ENCODE assay signal across 8 cellular contexts in genomic region chr19:45641274-45642105, GRCh38. TPM values are rescaled to one million over a fixed set of nuclear protein-coding genes. Genes with fewer than 3 reads are reported as not detected.
DNase-seq lines count a peak whose midpoint lies in the region; ATAC-seq and TF ChIP-seq lines count a peak whose summit lies in the region.

No MANE protein-coding gene starts in this region.

- H3K4me3 Mint-ChIP-seq in activated CD8-positive, alpha-beta T cell treated with anti-CD3 and anti-CD28 coated beads, Interleukin-2, amount 10 ng/mL, durations not matched to agents 7 days and 5 days = peak overlapping the region; percentile 92
- peak overlapping the region; percentile 49 for H3K4me3 Mint-ChIP-seq in endothelial cell (ENCODE audit: unreplicated experiment)

- peaks cover 2% of the 10 kb centered on the region for H3K27me3 Mint-ChIP-seq in activated CD8-positive, alpha-beta T cell treated with anti-CD3 and anti-CD28 coated beads, Interleukin-2, amount 10 ng/mL, durations not matched to agents 7 days and 5 days (ENCODE audit: low read depth)
- H3K27me3 Mint-ChIP-seq in endothelial cell (ENCODE audit: unreplicated experiment) = peaks cover 8% of the 10 kb centered on the region

- TF ChIP-seq CTCF in endothelial cell (IDR thresholded peaks at IDR 0.05; ENCODE audit: unreplicated experiment) = no peak

- POLR2A ChIA-PET in activated CD8-positive, alpha-beta T cell treated with anti-CD3 and anti-CD28 coated beads, Interleukin-2, amount 10 ng/mL, durations not matched to agents 7 days and 5 days (lab: Charles Lee) = interaction anchor here (0.7 to 2.0 kb wide), 13 partner anchors 11 to 163 kb away, joined by 3 to 10 read pairs (median 4); partner anchors contain the start of genes GIPR and QPCTL

- H3K36me3 Mint-ChIP-seq in activated CD8-positive, alpha-beta T cell treated with anti-CD3 and anti-CD28 coated beads, Interleukin-2, amount 10 ng/mL, durations not matched to agents 7 days and 5 days (ENCODE audit: low read depth) = peaks cover 15% of the 10 kb centered on the region
- H3K36me3 Mint-ChIP-seq in endothelial cell (ENCODE audit: low read depth, unreplicated experiment) = peaks cover 5% of the 10 kb centered on the region

- peak overlapping the region; percentile 93 for H2AFZ ChIP-seq in ACC112 (ENCODE audit: low read length, unreplicated experiment)

- ATAC-seq in GM18873 (IDR thresholded peaks at IDR 0.05; ENCODE audit: low FRiP score, unreplicated experiment) (peak; percentile 28), HG03342 (IDR thresholded peaks at IDR 0.05; ENCODE audit: unreplicated experiment) (peak; percentile 43)
- ATAC-seq in activated CD8-positive, alpha-beta T cell treated with anti-CD3 and anti-CD28 coated beads, Interleukin-2, amount 10 ng/mL, durations not matched to agents 7 days and 5 days = peak; percentile 47

- peak overlapping the region; percentile 76 for H3K27ac ChIP-seq in ACC112 (ENCODE audit: low read depth, low read length)

- H3K36me3 ChIP-seq in ACC112 (ENCODE audit: insufficient read depth, low read length) = no peaks in the 10 kb centered on the region

- no peaks in the 10 kb centered on the region for H3K9me3 Mint-ChIP-seq in activated CD8-positive, alpha-beta T cell treated with anti-CD3 and anti-CD28 coated beads, Interleukin-2, amount 10 ng/mL, durations not matched to agents 7 days and 5 days (ENCODE audit: insufficient read depth)
- H3K9me3 Mint-ChIP-seq in endothelial cell (ENCODE audit: unreplicated experiment) = no peaks in the 10 kb centered on the region

- DNase-seq in NCI-H82 treated with DMSO at 0.1 percent for 48 hours (lab: John Stamatoyannopoulos, UW; ENCODE audit: unreplicated experiment) (peak; percentile 21), endothelial cell (ENCODE audit: low spot score) (peak; percentile 59)
- DNase-seq in activated CD8-positive, alpha-beta T cell treated with anti-CD3 and anti-CD28 coated beads, Interleukin-2, amount 10 ng/mL, durations not matched to agents 7 days and 5 days = peak; percentile 95
- peak; percentile 75 to 92 for DNase-seq in stimulated activated CD8-positive, alpha-beta memory T cell treated with anti-CD3 and anti-CD28 coated beads, Interleukin-7, amount 100 ng/mL, for 48 hours (ENCODE audit: extremely low read depth in 1 of 2, low read depth in 1 of 2)

- peaks cover 7% of the 10 kb centered on the region for H3K4me1 ChIP-seq in ACC112 (ENCODE audit: control insufficient read depth, insufficient read depth, low read length, unreplicated experiment)
- H3K4me1 ChIP-seq in mononuclear cell (ENCODE audit: insufficient read depth, low read length) = peaks cover 63% of the 10 kb centered on the region

- H3K4me1 Mint-ChIP-seq in activated CD8-positive, alpha-beta T cell treated with anti-CD3 and anti-CD28 coated beads, Interleukin-2, amount 10 ng/mL, durations not matched to agents 7 days and 5 days (ENCODE audit: low read depth) = peaks cover 68% of the 10 kb centered on the region
- H3K4me1 Mint-ChIP-seq in endothelial cell (ENCODE audit: unreplicated experiment) = peaks cover 24% of the 10 kb centered on the region

- H3K27me3 ChIP-seq in ACC112 (ENCODE audit: insufficient read depth, low read length) = no peaks in the 10 kb centered on the region
- peaks cover 17% of the 10 kb centered on the region for H3K27me3 ChIP-seq in mononuclear cell (ENCODE audit: insufficient read depth, low read length)

- peak overlapping the region; percentile 99 for H3K27ac Mint-ChIP-seq in activated CD8-positive, alpha-beta T cell treated with anti-CD3 and anti-CD28 coated beads, Interleukin-2, amount 10 ng/mL, durations not matched to agents 7 days and 5 days
- H3K27ac Mint-ChIP-seq in endothelial cell (ENCODE audit: unreplicated experiment) = no peak overlapping the region

- CTCF ChIA-PET in activated CD8-positive, alpha-beta T cell treated with anti-CD3 and anti-CD28 coated beads, Interleukin-2, amount 10 ng/mL, durations not matched to agents 7 days and 5 days (lab: Charles Lee) = interaction anchor here (0.6 to 7.2 kb wide), 44 partner anchors 7 to 237 kb away, joined by 3 to 47 read pairs (median 5); partner anchors contain the start of genes ERCC1, GIPR, GPR4 and OPA3

- H3K9me3 ChIP-seq in mononuclear cell (ENCODE audit: low read depth, low read length) = no peaks in the 10 kb centered on the region

- H3K4me3 ChIP-seq in ACC112 (ENCODE audit: low read depth, low read length) (peak overlapping the region; percentile 84), mononuclear cell (ENCODE audit: low read length) (peak overlapping the region; percentile 35)

- no peaks in the 10 kb centered on the region for H3K79me2 ChIP-seq in ACC112 (ENCODE audit: control insufficient read depth, insufficient read depth, low read length, unreplicated experiment)

RNA-seq across cellular contexts. Expression of gene EML2, which starts 2.3 kb away (rescaled TPM):
- total RNA-seq in activated CD8-positive, alpha-beta T cell treated with anti-CD3 and anti-CD28 coated beads, Interleukin-2, amount 10 ng/mL, durations not matched to agents 7 days and 5 days = 10 to 100 TPM; 93.6 to 97.6 TPM
- total RNA-seq in endothelial cell (ENCODE audit: unreplicated experiment) (20.3 TPM), mononuclear cell (13.9 TPM)

RNA-seq across cellular contexts. Expression of gene GIPR, which starts 26.5 kb away (rescaled TPM):
- total RNA-seq in activated CD8-positive, alpha-beta T cell treated with anti-CD3 and anti-CD28 coated beads, Interleukin-2, amount 10 ng/mL, durations not matched to agents 7 days and 5 days = 1 to 10 TPM; 7.0 to 9.2 TPM
- total RNA-seq in endothelial cell (ENCODE audit: unreplicated experiment) = 1.6 TPM
- total RNA-seq in mononuclear cell = 1.2 TPM

RNA-seq across cellular contexts. Expression of gene GPR4, which starts 39.5 kb away (rescaled TPM):
- not detected for total RNA-seq in activated CD8-positive, alpha-beta T cell treated with anti-CD3 and anti-CD28 coated beads, Interleukin-2, amount 10 ng/mL, durations not matched to agents 7 days and 5 days
- total RNA-seq in endothelial cell (ENCODE audit: unreplicated experiment) = 13.5 TPM
- not detected for total RNA-seq in mononuclear cell

RNA-seq across cellular contexts. Expression of gene SNRPD2, which starts 50.3 kb away (rescaled TPM):
- 100 to 1,000 TPM; 634 to 652 TPM for total RNA-seq in activated CD8-positive, alpha-beta T cell treated with anti-CD3 and anti-CD28 coated beads, Interleukin-2, amount 10 ng/mL, durations not matched to agents 7 days and 5 days
- total RNA-seq in endothelial cell (ENCODE audit: unreplicated experiment) (479 TPM), mononuclear cell (158 TPM)

RNA-seq across cellular contexts. Expression of gene QPCTL, which starts 51.0 kb away (rescaled TPM):
- total RNA-seq in activated CD8-positive, alpha-beta T cell treated with anti-CD3 and anti-CD28 coated beads, Interleukin-2, amount 10 ng/mL, durations not matched to agents 7 days and 5 days = 1 to 10 TPM; 6.7 to 8.0 TPM
- total RNA-seq in endothelial cell (ENCODE audit: unreplicated experiment) (10.6 TPM), mononuclear cell (2.5 TPM)

Comparison
In these comparisons a context has a peak if more than half of its experiments do, and no peak if none do; other contexts are left out.
1. Peak in every context shown above with its lines: DNase-seq, ATAC-seq, H3K4me3 ChIP-seq and H3K27ac ChIP-seq.
2. DNase-seq: peak in every context shown above with its lines; median percentile 95 in activated CD8-positive, alpha-beta T cell treated with anti-CD3 and anti-CD28 coated beads, Interleukin-2, amount 10 ng/mL, durations not matched to agents 7 days and 5 days; 84 in stimulated activated CD8-positive, alpha-beta memory T cell treated with anti-CD3 and anti-CD28 coated beads, Interleukin-7, amount 100 ng/mL, for 48 hours; 59 in endothelial cell; 21 in NCI-H82 treated with DMSO at 0.1 percent for 48 hours.
3. RNA of gene GPR4, which starts 39.5 kb away (total RNA-seq): 13.5 TPM in endothelial cell (single experiment); not detected in activated CD8-positive, alpha-beta T cell treated with anti-CD3 and anti-CD28 coated beads, Interleukin-2, amount 10 ng/mL, durations not matched to agents 7 days and 5 days and not detected in mononuclear cell (single experiment); every median in the first group is over 10 times any median in the second.